Comparison of ENCODE assay signal across 10 cellular contexts in genomic region chr15:96328101-96328958, GRCh38. TPM values are rescaled to one million over a fixed set of nuclear protein-coding genes. Genes with fewer than 3 reads are reported as not detected.
DNase-seq lines count a peak whose midpoint lies in the region; ATAC-seq, FAIRE-seq and TF ChIP-seq lines count a peak whose summit lies in the region.
"Had no signal": no experiment of that assay in that cellular context is flagged by ENCODE, and none has a peak within 500 bp of the region (broad histone marks: within the 10 kb centered on the region; RNA-seq: fewer than 3 reads in every experiment).

No MANE protein-coding gene starts in this region.

- TF ChIP-seq EP300 in A549 (IDR thresholded peaks at IDR 0.05): no peak
- no peak for TF ChIP-seq EP300 in ovary (IDR thresholded peaks at IDR 0.05)

- H3K4me3 ChIP-seq in A549 (no peak overlapping the region), HUES48 (ENCODE audit: low read depth, low read length) (peak overlapping the region; percentile 51; the same call in 1 of the 2 replicates), fibroblast of lung (replicated peaks in 1 of 4; ENCODE audit: control extremely low read depth in 1 of 4, insufficient read depth in 1 of 4, low read depth in 3 of 4, low read length in 4 of 4) (peak overlapping the region; percentile 65 to 96 (median 74)), ovary (peak overlapping the region; percentile 73)

- intact Hi-C loops in ovary (cut with DNase I): loop anchor here (5.0 to 10.0 kb wide), 9 partner anchors 144 to 1064 kb away; no protein-coding TSS in a partner anchor

- peak overlapping the region in 1 of 2 experiments; percentile 75; a peak in 1 of 6 replicates for H3K27ac ChIP-seq in A549
- H3K27ac ChIP-seq in HUES48 (ENCODE audit: low read depth, low read length): no peak overlapping the region
- peak overlapping the region; percentile 87 for H3K27ac ChIP-seq in fibroblast of lung (ENCODE audit: insufficient read depth, low read length)
- H3K27ac ChIP-seq in ovary: peak overlapping the region; percentile 29 to 98

- POLR2A ChIA-PET in A549 (lab: Yijun Ruan, JAX): interaction anchor here (6.5 kb wide), 1 partner anchor 12 kb away, joined by 113 read pairs; no protein-coding TSS in a partner anchor

- H4K20me1 ChIP-seq in fibroblast of lung (ENCODE audit: control insufficient read depth, extremely low read depth, insufficient read depth, low read length): peaks cover 2% of the 10 kb centered on the region

- DNase-seq in A549 (ENCODE audit: low read depth in 1 of 2, low spot score in 1 of 2): no peak
- peak; percentile 52 to 67 for DNase-seq in fibroblast of lung (ENCODE audit: low read depth in 2 of 2)
- DNase-seq in ovary: no peak
- DNase-seq in NCI-H2227 (lab: John Stamatoyannopoulos, UW; ENCODE audit: unreplicated experiment): no peak
- DNase-seq: stimulated activated CD4-positive, alpha-beta T cell treated with anti-CD3 and anti-CD28 coated beads, Interleukin-4, amount 100 ng/mL, for 1 hour had no signal

- TF ChIP-seq POLR2A in A549 (IDR thresholded peaks at IDR 0.05; ENCODE audit: low read length) (no peak), ovary (IDR thresholded peaks at IDR 0.05) (no peak)

- TF ChIP-seq CTCF in A549 (IDR thresholded peaks at IDR 0.05) (no peak), fibroblast of lung (conservative IDR thresholded peaks at IDR 0.05 in 1 of 2, IDR thresholded peaks at IDR 0.05 in 1 of 2; ENCODE audit: low read depth in 1 of 2, low read length in 2 of 2) (no peak), ovary (IDR thresholded peaks at IDR 0.05) (no peak)

- ATAC-seq in A549 (no peak), HG02642 (IDR thresholded peaks at IDR 0.05; ENCODE audit: poor library complexity, unreplicated experiment) (no peak), GM18502 (IDR thresholded peaks at IDR 0.05; ENCODE audit: poor library complexity, unreplicated experiment) (no peak), GM21825 (IDR thresholded peaks at IDR 0.05; ENCODE audit: unreplicated experiment) (no peak)

- H3K36me3 ChIP-seq in HUES48 (ENCODE audit: control insufficient read depth, insufficient read depth, low read length) (no peaks in the 10 kb centered on the region), fibroblast of lung (ENCODE audit: control insufficient read depth, insufficient read depth, low read length) (peaks cover 7% of the 10 kb centered on the region), ovary (no peaks in the 10 kb centered on the region)

- 75% methylated on average over 8 of the region's 8 CpGs for WGBS in A549 (ENCODE audit: missing lambda C conversion rate)
- 7 to 10% (median 7%) methylated on average over 8 of the region's 8 CpGs for WGBS in ovary, 3 donors

- peaks cover 95% of the 10 kb centered on the region for H3K27me3 ChIP-seq in HUES48 (ENCODE audit: control insufficient read depth, insufficient read depth, low read length)
- no peaks in the 10 kb centered on the region for H3K27me3 ChIP-seq in fibroblast of lung (ENCODE audit: control insufficient read depth, insufficient read depth, low read length)
- H3K27me3 ChIP-seq in ovary: no peaks in the 10 kb centered on the region

- no peak for FAIRE-seq in A549 (lab: Jason Lieb, UNC)
- FAIRE-seq: GM12891 had no signal

- H3K4me1 ChIP-seq in A549: peaks cover 29% of the 10 kb centered on the region
- peaks cover 57% of the 10 kb centered on the region for H3K4me1 ChIP-seq in HUES48 (ENCODE audit: control insufficient read depth, insufficient read depth, low read length)
- peaks cover 9% of the 10 kb centered on the region for H3K4me1 ChIP-seq in fibroblast of lung (ENCODE audit: control insufficient read depth, extremely low read depth, insufficient read depth, low read length)
- H3K4me1 ChIP-seq in ovary (ENCODE audit: insufficient read depth): peaks cover 3% of the 10 kb centered on the region

- H3K4me2 ChIP-seq in A549 (peak overlapping the region; percentile 83; the same call in 2 of the 3 replicates), fibroblast of lung (ENCODE audit: extremely low read depth, insufficient read depth, low read length) (peak overlapping the region; percentile 89)

- H2AFZ ChIP-seq in fibroblast of lung (ENCODE audit: low read length): no peak overlapping the region

- H3K9me3 ChIP-seq in A549 (no peaks in the 10 kb centered on the region), HUES48 (ENCODE audit: control insufficient read depth, insufficient read depth, low read length) (no peaks in the 10 kb centered on the region), fibroblast of lung (ENCODE audit: control insufficient read depth, insufficient read depth, low read depth, low read length) (no peaks in the 10 kb centered on the region), ovary (no peaks in the 10 kb centered on the region)

- H3K79me2 ChIP-seq in fibroblast of lung (ENCODE audit: control insufficient read depth, insufficient read depth, low read length): peaks cover 92% of the 10 kb centered on the region

- CTCF ChIA-PET in A549 (lab: Yijun Ruan, JAX): interaction anchor here (0.6 to 7.5 kb wide), 33 partner anchors 11 to 1437 kb away, joined by 3 to 280 read pairs (median 5); no protein-coding TSS in a partner anchor

- no peak for TF ChIP-seq RAD21 in A549 (conservative IDR thresholded peaks at IDR 0.05 in 1 of 2, IDR thresholded peaks at IDR 0.05 in 1 of 2)

- H3K9ac ChIP-seq in HUES48 (ENCODE audit: low read depth, low read length): no peak overlapping the region
- H3K9ac ChIP-seq in fibroblast of lung (ENCODE audit: insufficient read depth, low read length): peak overlapping the region; percentile 56

TF ChIP-seq in A549, 52 proteins besides CTCF, POLR2A, EP300 and RAD21 (continues in another document):
- TF ChIP-seq KDM1A (IDR thresholded peaks at IDR 0.05; ENCODE audit: low read depth): no peak
- no peak for TF ChIP-seq MAZ (IDR thresholded peaks at IDR 0.05; ENCODE audit: borderline replicate concordance, low read depth, low read length)
- TF ChIP-seq ELK1 (IDR thresholded peaks at IDR 0.05; ENCODE audit: low read depth, low read length): no peak
- TF ChIP-seq CEBPB (IDR thresholded peaks at IDR 0.05): no peak
- TF ChIP-seq HMGXB4 (CRISPR knock-in tag; IDR thresholded peaks at IDR 0.05; ENCODE audit: borderline replicate concordance): no peak
- TF ChIP-seq RARB (CRISPR knock-in tag; IDR thresholded peaks at IDR 0.05): no peak
- no peak for TF ChIP-seq NFE2L2 (conservative IDR thresholded peaks at IDR 0.05; ENCODE audit: low read length)
- no peak for TF ChIP-seq BCL3 (IDR thresholded peaks at IDR 0.05)
- no peak for TF ChIP-seq POLR2AphosphoS2 (conservative IDR thresholded peaks at IDR 0.05; ENCODE audit: low read length)
- TF ChIP-seq ZNF302 (CRISPR knock-in tag; IDR thresholded peaks at IDR 0.05): no peak
- TF ChIP-seq RCOR1 (IDR thresholded peaks at IDR 0.05; ENCODE audit: low read depth, low read length): no peak
- TF ChIP-seq USF2 (IDR thresholded peaks at IDR 0.05): no peak

RNA-seq across cellular contexts. Expression of gene NR2F2, which starts 2.2 kb away (rescaled TPM):
- polyA plus RNA-seq in A549 (2011; rRNA removed) (11.8 and 14.4 TPM in 2 replicates), A549 (2017; fragmentation: RNase III; extraction: RNeasy Plus Mini Kit Qiagen cat#74134 plus additional on column Dnase treatment) (14.4 to 15.7 TPM (median 15.3 TPM) in 3 replicates), fibroblast of lung (66.5 and 130 TPM in 2 replicates), ovary (100 to 1,000 TPM; 230 to 392 TPM)
- 14.2 and 17.8 TPM in 2 replicates for polyA plus RNA-seq in A549 (2012; cell fraction: cytosol; rRNA removed)
- 10.9 and 18.7 TPM in 2 replicates for polyA plus RNA-seq in A549 (2012; cell fraction: nucleus; rRNA removed)
- polyA minus RNA-seq in A549 (2011; rRNA and poly(A)+ RNA removed): 5.7 and 14.9 TPM in 2 replicates
- total RNA-seq in fibroblast of lung (9.2 and 15.7 TPM in 2 replicates), ovary (100 to 1,000 TPM in 6 of 7 donors, 10 to 100 TPM in 1; 68.6 to 424 (median 343) TPM)
- polyA plus RNA-seq in fibroblast of lung (2012): 124 and 286 TPM in 2 replicates
- polyA minus RNA-seq in fibroblast of lung (ENCODE audit: low replicate concordance): 78.0 and 158 TPM in 2 replicates

Comparison
In these comparisons a context has a peak if more than half of its experiments do, and no peak if none do; other contexts are left out.
1. DNase-seq: peak in fibroblast of lung (2 of 2); none in A549 (0 of 2), ovary (0 of 5) and NCI-H2227 (single experiment).